Comparison of ENCODE assay signal across 16 cellular contexts in genomic region chr13:111948811-111949210, GRCh38.
DNase-seq lines count a peak whose midpoint lies in the region.
"Had no signal": no experiment of that assay in that cellular context is flagged by ENCODE, and none has a peak within 500 bp of the region (broad histone marks: within the 10 kb centered on the region; RNA-seq: fewer than 3 reads in every experiment).

No MANE protein-coding gene starts in this region.

- H3K4ac ChIP-seq in neuronal stem cell (ENCODE audit: low read length): no peak overlapping the region

- peaks cover 0 to 7% (median 0%) of the 10 kb centered on the region in 8 donors for H3K9me3 Mint-ChIP-seq in CD4-positive, alpha-beta memory T cell

- no CpG with 5 or more reads among the region's 7 CpGs for WGBS in neuronal stem cell (ENCODE audit: extremely low coverage in 2 of 2, insufficient read length in 2 of 2, insufficient replicate concordance in 1 of 2), 2 donors

- H4K8ac ChIP-seq in neuronal stem cell (ENCODE audit: low read depth, low read length): no peak overlapping the region

- no peaks in the 10 kb centered on the region for H3K27me3 Mint-ChIP-seq in CD4-positive, alpha-beta memory T cell

- H3K79me1 ChIP-seq in neuronal stem cell (ENCODE audit: low read depth, low read length): no peaks in the 10 kb centered on the region

- no peak overlapping the region for H3K14ac ChIP-seq in neuronal stem cell (ENCODE audit: low read length)

- no peak overlapping the region for H3K27ac ChIP-seq in neuronal stem cell (replicated peaks; ENCODE audit: low read length)
- no peak overlapping the region for H3K27ac ChIP-seq in CD4-positive, alpha-beta memory T cell (ENCODE audit: low read depth, low read length)
- H3K27ac ChIP-seq: BLaER1 treated with 17β-estradiol and CSF1 and Interleukin-3, amounts not matched to agents 10 nM and 100 nM; GM23248 had no signal

- H2AK5ac ChIP-seq in neuronal stem cell (ENCODE audit: low read depth, low read length): peak overlapping the region; percentile 53

- CTCF ChIA-PET in CD4-positive, alpha-beta memory T cell (lab: Charles Lee; ENCODE audit: partially characterized antibody): no interaction called here

- peak overlapping the region; percentile 35 for H2BK120ac ChIP-seq in neuronal stem cell (ENCODE audit: low read depth, low read length)

- H2AFZ ChIP-seq in neuronal stem cell (ENCODE audit: low read length): no peak overlapping the region
- H2AFZ ChIP-seq: GM23248 had no signal

- no peak overlapping the region for H3K4me2 ChIP-seq in neuronal stem cell (ENCODE audit: insufficient read depth, low read length, poor library complexity, severe bottlenecking)
- H3K4me2 ChIP-seq: BLaER1 treated with 17β-estradiol and CSF1 and Interleukin-3, amounts not matched to agents 10 nM and 100 nM had no signal

- peak overlapping the region; percentile 59 for H2BK15ac ChIP-seq in neuronal stem cell (ENCODE audit: low read length)

- no peak overlapping the region for H2BK12ac ChIP-seq in neuronal stem cell (ENCODE audit: low read length)

- POLR2A ChIA-PET in CD4-positive, alpha-beta memory T cell (lab: Charles Lee; ENCODE audit: partially characterized antibody): no interaction called here

- H3K23ac ChIP-seq in neuronal stem cell (ENCODE audit: low read depth, low read length, poor library complexity): no peak overlapping the region

- H3K36me3 Mint-ChIP-seq in CD4-positive, alpha-beta memory T cell: no peaks in the 10 kb centered on the region
- H3K36me3 Mint-ChIP-seq: CD8-positive, alpha-beta memory T cell had no signal

- H3K27ac Mint-ChIP-seq in CD4-positive, alpha-beta memory T cell: no peak overlapping the region
- H3K27ac Mint-ChIP-seq: B cell had no signal

- no peak overlapping the region for H2BK5ac ChIP-seq in neuronal stem cell (ENCODE audit: low read length)

- no peak overlapping the region for H3K4me3 ChIP-seq in neuronal stem cell (ENCODE audit: low read length in 2 of 2)
- H3K4me3 ChIP-seq in CD4-positive, alpha-beta memory T cell (ENCODE audit: low read length in 2 of 2): no peak overlapping the region
- H3K4me3 ChIP-seq: BLaER1 treated with 17β-estradiol and CSF1 and Interleukin-3, amounts not matched to agents 10 nM and 100 nM; GM23248; HAP-1 had no signal

- H3K27me3 ChIP-seq in neuronal stem cell (ENCODE audit: control insufficient read depth in 3 of 3, insufficient read depth in 3 of 3, low read depth in 1 of 3, low read length in 3 of 3): peaks cover 0 to 28% (median 0%) of the 10 kb centered on the region in 3 experiments
- no peaks in the 10 kb centered on the region for H3K27me3 ChIP-seq in CD4-positive, alpha-beta memory T cell (ENCODE audit: insufficient read depth, low read length)

- peaks cover 3 to 12% of the 10 kb centered on the region in 2 donors for H3K9me3 ChIP-seq in neuronal stem cell (replicated peaks in 1 of 2; ENCODE audit: control insufficient read depth in 2 of 2, insufficient read depth in 1 of 2, low read depth in 1 of 2, low read length in 2 of 2)
- H3K9me3 ChIP-seq in CD4-positive, alpha-beta memory T cell (ENCODE audit: control insufficient read depth in 1 of 2, low read length in 2 of 2): no peaks in the 10 kb centered on the region
- H3K9me3 ChIP-seq: HAP-1 had no signal

- no peaks in the 10 kb centered on the region for H3K36me3 ChIP-seq in neuronal stem cell (replicated peaks in 1 of 2; ENCODE audit: control insufficient read depth in 2 of 2, insufficient read depth in 2 of 2, low read length in 2 of 2)
- no peaks in the 10 kb centered on the region for H3K36me3 ChIP-seq in CD4-positive, alpha-beta memory T cell (ENCODE audit: insufficient read depth, low read length)
- H3K36me3 ChIP-seq: BLaER1 treated with 17β-estradiol and CSF1 and Interleukin-3, amounts not matched to agents 10 nM and 100 nM; HAP-1 had no signal

- no peak overlapping the region for H3K4me3 Mint-ChIP-seq in CD4-positive, alpha-beta memory T cell
- H3K4me3 Mint-ChIP-seq: B cell; CD8-positive, alpha-beta memory T cell had no signal

- peak; percentile 33 for DNase-seq in activated effector memory CD4-positive, alpha-beta T cell treated with anti-CD3 and anti-CD28 coated beads, Interleukin-2, amount 50 U/mL, for 16 hours
- DNase-seq in activated effector memory CD4-positive, alpha-beta T cell treated with Interleukin-2 at 50 U/mL for 16 hours: no peak
- DNase-seq in ecto neural progenitor cell (ENCODE audit: low spot score) (peak; percentile 5), neuronal stem cell (ENCODE audit: low spot score) (no peak), NCI-H226 (no peak)
- no peak for DNase-seq in CD4-positive, alpha-beta memory T cell
- DNase-seq: CD8-positive, alpha-beta memory T cell; COR-L47; DMS 273 treated with DMSO at 0.1 percent for 48 hours; DMS53; DND-41; EL; GM23248 had no signal

- intact Hi-C loops in CD4-positive, alpha-beta memory T cell (cut with micrococcal nuclease): no loop called here

- no peaks in the 10 kb centered on the region for H3K4me1 ChIP-seq in neuronal stem cell (ENCODE audit: control insufficient read depth in 2 of 2, insufficient read depth in 1 of 2, low read depth in 1 of 2, low read length in 2 of 2)
- H3K4me1 ChIP-seq in CD4-positive, alpha-beta memory T cell (ENCODE audit: insufficient read depth, low read length): no peaks in the 10 kb centered on the region
- H3K4me1 ChIP-seq: HAP-1 had no signal

- H3K18ac ChIP-seq in neuronal stem cell (ENCODE audit: low read length): peak overlapping the region; percentile 34

- H3K9ac ChIP-seq in neuronal stem cell (ENCODE audit: low read depth, low read length, poor library complexity): peak overlapping the region; percentile 26
- H3K9ac ChIP-seq: BLaER1 treated with 17β-estradiol and CSF1 and Interleukin-3, amounts not matched to agents 10 nM and 100 nM; GM23248 had no signal

- H4K91ac ChIP-seq in neuronal stem cell (ENCODE audit: low read depth, low read length, poor library complexity): no peak overlapping the region

- no peaks in the 10 kb centered on the region for H3K4me1 Mint-ChIP-seq in CD4-positive, alpha-beta memory T cell
- H3K4me1 Mint-ChIP-seq: B cell; CD8-positive, alpha-beta memory T cell had no signal

Comparison
In these comparisons a context has a peak if more than half of its experiments do, and no peak if none do; other contexts are left out.
1. DNase-seq: peak in activated effector memory CD4-positive, alpha-beta T cell treated with anti-CD3 and anti-CD28 coated beads, Interleukin-2, amount 50 U/mL, for 16 hours (single experiment) and ecto neural progenitor cell (single experiment); none in activated effector memory CD4-positive, alpha-beta T cell treated with Interleukin-2 at 50 U/mL for 16 hours (single experiment), neuronal stem cell (single experiment), NCI-H226 (single experiment) and CD4-positive, alpha-beta memory T cell (0 of 5).